In the genomic region with DNA sequence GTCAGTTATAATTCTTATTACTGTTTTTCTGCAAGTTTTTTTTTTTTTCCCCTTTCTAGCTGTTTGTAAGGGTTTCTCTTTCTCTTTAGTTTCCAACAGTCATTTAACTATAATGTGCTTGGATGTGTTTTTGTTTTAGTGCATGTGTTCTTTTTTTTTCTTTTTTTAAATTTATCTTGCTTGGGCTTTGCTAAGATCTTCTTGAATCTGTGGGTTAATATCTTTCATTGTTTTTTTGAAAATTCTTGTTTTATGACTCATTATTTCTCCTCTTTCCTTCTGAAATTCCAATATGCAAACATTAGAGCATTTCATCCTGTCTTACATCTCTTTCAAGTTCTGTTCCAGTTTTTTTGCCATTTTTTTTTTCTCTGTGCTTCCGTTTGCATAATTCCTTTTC, we compare ENCODE assay signal across 22 cellular contexts. TPM values are rescaled to one million over a fixed set of nuclear protein-coding genes. Genes with fewer than 3 reads are reported as not detected.
DNase-seq lines count a peak whose midpoint lies in the region; ATAC-seq, FAIRE-seq and TF ChIP-seq lines count a peak whose summit lies in the region.
"Had no signal": no experiment of that assay in that cellular context is flagged by ENCODE, and none has a peak within 500 bp of the region (broad histone marks: within the 10 kb centered on the region; RNA-seq: fewer than 3 reads in every experiment).

No MANE protein-coding gene starts in this region.

- H3K9me3 ChIP-seq in Loucy (ENCODE audit: insufficient read depth, low read depth, low read length), result no peaks in the 10 kb centered on the region
- H3K9me3 ChIP-seq in endothelial cell of umbilical vein (replicated peaks; ENCODE audit: control insufficient read depth, insufficient read depth, low read length), result no peaks in the 10 kb centered on the region
- no peaks in the 10 kb centered on the region for H3K9me3 ChIP-seq in adrenal gland (replicated peaks in 1 of 3)
- no peaks in the 10 kb centered on the region for H3K9me3 ChIP-seq in spleen
- H3K9me3 ChIP-seq: BLaER1 treated with 17β-estradiol and CSF1 and Interleukin-3, amounts not matched to agents 10 nM and 100 nM had no signal

- no peak overlapping the region for H3K27ac ChIP-seq in endothelial cell of umbilical vein (ENCODE audit: insufficient read depth, low read depth, low read length)
- no peak overlapping the region for H3K27ac ChIP-seq in adrenal gland
- H3K27ac ChIP-seq in spleen, result no peak overlapping the region
- H3K27ac ChIP-seq: BLaER1 treated with 17β-estradiol and CSF1 and Interleukin-3, amounts not matched to agents 10 nM and 100 nM; SJSA1 had no signal

- no peak for ATAC-seq in GM18873 (IDR thresholded peaks at IDR 0.05; ENCODE audit: low FRiP score, unreplicated experiment)
- ATAC-seq: T-helper 17 cell had no signal

- H3K4me3 ChIP-seq in Loucy (ENCODE audit: low read length, poor library complexity, severe bottlenecking) (no peak overlapping the region), endothelial cell of umbilical vein (replicated peaks in 1 of 3; ENCODE audit: insufficient read depth in 1 of 3, low read depth in 1 of 3, low read length in 3 of 3) (no peak overlapping the region), adrenal gland (no peak overlapping the region), spleen (no peak overlapping the region)
- H3K4me3 ChIP-seq: BLaER1 treated with 17β-estradiol and CSF1 and Interleukin-3, amounts not matched to agents 10 nM and 100 nM; SJSA1 had no signal

- no peaks in the 10 kb centered on the region for H3K9me2 ChIP-seq in Loucy (replicated peaks; ENCODE audit: low read depth, low read length)

- intact Hi-C loops in endothelial cell of umbilical vein (cut with micrococcal nuclease) (no loop called here), adrenal gland (cut with DNase I) (no loop called here), spleen (cut with DNase I; ENCODE audit: low total_unique reads) (no loop called here)

- no peaks in the 10 kb centered on the region for H3K79me2 ChIP-seq in Loucy (ENCODE audit: insufficient read depth, low read length)
- no peaks in the 10 kb centered on the region for H3K79me2 ChIP-seq in endothelial cell of umbilical vein (ENCODE audit: control insufficient read depth, insufficient read depth, low read length)

- POLR2A ChIA-PET in endothelial cell of umbilical vein (lab: Charles Lee), result no interaction called here

- DNase-seq in EL (peak; percentile 9), endothelial cell of umbilical vein (ENCODE audit: low read depth, low spot score) (peak; percentile 58), adrenal gland (no peak), spleen (no peak), NCI-H146 (lab: John Stamatoyannopoulos, UW) (no peak)
- DNase-seq: ACHN; CD4-positive, alpha-beta memory T cell; DND-41; GF-D8; Kasumi-1; NCI-H1092; NCI-H1436; NCI-H2029; NCI-H2227 treated with DMSO at 0.1 percent for 48 hours; NCI-H510A; NCI-H82; T-helper 17 cell had no signal

- H2AFZ ChIP-seq in Loucy (ENCODE audit: low read length), result 0 out of 2 replicates have a peak overlapping the region, but pooled peaks have one; percentile 19
- no peak overlapping the region for H2AFZ ChIP-seq in endothelial cell of umbilical vein (ENCODE audit: low read depth, low read length)

- no peaks in the 10 kb centered on the region for H3K36me3 ChIP-seq in Loucy (ENCODE audit: insufficient read depth, low read length)
- no peaks in the 10 kb centered on the region for H3K36me3 ChIP-seq in endothelial cell of umbilical vein (ENCODE audit: control insufficient read depth in 2 of 2, extremely low read depth in 1 of 2, insufficient read depth in 2 of 2, low read length in 2 of 2)
- no peaks in the 10 kb centered on the region for H3K36me3 ChIP-seq in adrenal gland (replicated peaks in 1 of 2)
- no peaks in the 10 kb centered on the region for H3K36me3 ChIP-seq in spleen
- H3K36me3 ChIP-seq: BLaER1 treated with 17β-estradiol and CSF1 and Interleukin-3, amounts not matched to agents 10 nM and 100 nM; SJSA1 had no signal

- dilution Hi-C loops in endothelial cell of umbilical vein (cut with MboI; ENCODE audit: extremely low pct_ligation_motif_present, low sequenced_read_pairs), result no loop called here

- 87 to 95% (median 88%) methylated on average over 1 of the region's 1 CpG for WGBS in adrenal gland, 4 donors
- 83 to 96% (median 90%) methylated on average over 1 of the region's 1 CpG for WGBS in spleen, 5 donors

- H3K9ac ChIP-seq in Loucy (ENCODE audit: low read depth, low read length, poor library complexity, severe bottlenecking) (no peak overlapping the region), endothelial cell of umbilical vein (replicated peaks; ENCODE audit: extremely low read depth, insufficient read depth, low read length) (no peak overlapping the region)
- H3K9ac ChIP-seq: BLaER1 treated with 17β-estradiol and CSF1 and Interleukin-3, amounts not matched to agents 10 nM and 100 nM had no signal

- TF ChIP-seq POLR2A in endothelial cell of umbilical vein (IDR thresholded peaks at IDR 0.05; ENCODE audit: low read depth, low read length) (no peak), adrenal gland (IDR thresholded peaks at IDR 0.05) (no peak), spleen (IDR thresholded peaks at IDR 0.05) (no peak)

- H4K20me1 ChIP-seq in Loucy (ENCODE audit: insufficient read depth, low read length, poor library complexity, severe bottlenecking), result no peaks in the 10 kb centered on the region
- no peaks in the 10 kb centered on the region for H4K20me1 ChIP-seq in endothelial cell of umbilical vein (replicated peaks; ENCODE audit: control insufficient read depth, extremely low read depth, insufficient read depth, low read length)
- H4K20me1 ChIP-seq: BLaER1 treated with 17β-estradiol and CSF1 and Interleukin-3, amounts not matched to agents 10 nM and 100 nM had no signal

- no TSS peak for BruUV-seq in endothelial cell of umbilical vein (replicated peaks; lab: Mats Ljungman, UMichigan)

- no peaks in the 10 kb centered on the region for H3K4me1 ChIP-seq in Loucy (ENCODE audit: insufficient read depth, low read length, poor library complexity, severe bottlenecking)
- peaks cover 24% of the 10 kb centered on the region for H3K4me1 ChIP-seq in endothelial cell of umbilical vein (ENCODE audit: control insufficient read depth, extremely low read depth, insufficient read depth, low read length)
- no peaks in the 10 kb centered on the region for H3K4me1 ChIP-seq in adrenal gland (replicated peaks in 1 of 2)
- H3K4me1 ChIP-seq in spleen, result peaks cover 0 to 5% (median 0%) of the 10 kb centered on the region in 6 donors
- H3K4me1 ChIP-seq: SJSA1 had no signal

- peak; percentile 74 for FAIRE-seq in endothelial cell of umbilical vein (lab: Jason Lieb, UNC)
- FAIRE-seq: RCC 7860 had no signal

- CTCF ChIA-PET in endothelial cell of umbilical vein (lab: Charles Lee), result interaction anchor here (0.7 to 1.6 kb wide), 2 partner anchors 11 to 25 kb away, joined by 3 to 4 read pairs; no protein-coding TSS in a partner anchor

- no peaks in the 10 kb centered on the region for H3K9me1 ChIP-seq in endothelial cell of umbilical vein (replicated peaks; ENCODE audit: control insufficient read depth, extremely low read depth, insufficient read depth, low read length)

- no peak for TF ChIP-seq CTCF in Loucy (conservative IDR thresholded peaks at IDR 0.05; ENCODE audit: low read length)
- TF ChIP-seq CTCF in endothelial cell of umbilical vein (IDR thresholded peaks at IDR 0.05; ENCODE audit: extremely low read depth in 1 of 2, insufficient read depth in 1 of 2, low read depth in 1 of 2, low read length in 2 of 2), result no peak
- no peak for TF ChIP-seq CTCF in adrenal gland (IDR thresholded peaks at IDR 0.05)
- TF ChIP-seq CTCF in spleen (IDR thresholded peaks at IDR 0.05 in 8 of 11, conservative IDR thresholded peaks at IDR 0.05 in 3 of 11), result no peak

- H3K4me2 ChIP-seq in Loucy (ENCODE audit: low read depth, low read length, poor library complexity, severe bottlenecking) (no peak overlapping the region), endothelial cell of umbilical vein (ENCODE audit: insufficient read depth, low read length) (peak overlapping the region; percentile 58)
- H3K4me2 ChIP-seq: BLaER1 treated with 17β-estradiol and CSF1 and Interleukin-3, amounts not matched to agents 10 nM and 100 nM had no signal

- H3F3A ChIP-seq in Loucy (ENCODE audit: low read depth), result no peaks in the 10 kb centered on the region

- H3K27me3 ChIP-seq in Loucy (ENCODE audit: insufficient read depth, low read length, poor library complexity, severe bottlenecking) (no peaks in the 10 kb centered on the region), endothelial cell of umbilical vein (ENCODE audit: control insufficient read depth in 2 of 2, insufficient read depth in 2 of 2, low read length in 2 of 2) (no peaks in the 10 kb centered on the region), adrenal gland (no peaks in the 10 kb centered on the region), spleen (replicated peaks in 1 of 7) (no peaks in the 10 kb centered on the region)
- H3K27me3 ChIP-seq: BLaER1 treated with 17β-estradiol and CSF1 and Interleukin-3, amounts not matched to agents 10 nM and 100 nM; SJSA1 had no signal

RNA-seq across cellular contexts. Expression of a gene that starts 5.7 kb away (rescaled TPM):
- total RNA-seq in endothelial cell of umbilical vein, result 120 and 121 TPM in 2 replicates
- polyA plus RNA-seq in endothelial cell of umbilical vein, result 35.9 and 50.8 TPM in 2 replicates
- 44.9 and 54.6 TPM in 2 replicates for polyA plus RNA-seq in endothelial cell of umbilical vein (2011; cell fraction: cytosol; rRNA removed)
- polyA plus RNA-seq in endothelial cell of umbilical vein (2011; cell fraction: nucleus; rRNA removed), result 54.9 and 58.1 TPM in 2 replicates
- 120 TPM in 2 replicates for polyA plus RNA-seq in endothelial cell of umbilical vein (2012)
- polyA minus RNA-seq in endothelial cell of umbilical vein, result 97.6 and 101 TPM in 2 replicates
- polyA minus RNA-seq in endothelial cell of umbilical vein (2011; cell fraction: cytosol; rRNA and poly(A)+ RNA removed), result 3.4 TPM
- 25.6 and 26.7 TPM in 2 replicates for polyA minus RNA-seq in endothelial cell of umbilical vein (2011; cell fraction: nucleus; rRNA and poly(A)+ RNA removed)
- 10 to 100 TPM; 29.3 to 79.3 (median 52.7) TPM for total RNA-seq in adrenal gland
- 10 to 100 TPM; 18.4 to 37.5 (median 19.5) TPM for polyA plus RNA-seq in adrenal gland
- total RNA-seq in spleen, result 100 to 1,000 TPM in 1 of 7 donors, 10 to 100 TPM in 6; 59.3 to 108 (median 81.0) TPM
- 10 to 100 TPM; 19.0 to 32.5 (median 19.1) TPM for polyA plus RNA-seq in spleen

RNA-seq across cellular contexts. Expression of a gene that starts 52.5 kb away (rescaled TPM):
- 0.18 TPM in 1 of 2 replicates, not detected in the other for total RNA-seq in endothelial cell of umbilical vein
- not detected in 2 replicates for polyA plus RNA-seq in endothelial cell of umbilical vein
- polyA plus RNA-seq in endothelial cell of umbilical vein (2011; cell fraction: cytosol; rRNA removed), result not detected in 2 replicates
- 0.11 TPM in 1 of 2 replicates, not detected in the other for polyA plus RNA-seq in endothelial cell of umbilical vein (2011; cell fraction: nucleus; rRNA removed)
- polyA plus RNA-seq in endothelial cell of umbilical vein (2012), result 0.12 and 0.21 TPM in 2 replicates
- not detected in 2 replicates for polyA minus RNA-seq in endothelial cell of umbilical vein
- 0.92 TPM for polyA minus RNA-seq in endothelial cell of umbilical vein (2011; cell fraction: cytosol; rRNA and poly(A)+ RNA removed)
- polyA minus RNA-seq in endothelial cell of umbilical vein (2011; cell fraction: nucleus; rRNA and poly(A)+ RNA removed), result not detected in 2 replicates
- under 1 TPM in 2 of 8 donors, not detected in 6; under 0.01 to 0.11 TPM for total RNA-seq in adrenal gland
- under 1 TPM; 0.04 to 0.48 (median 0.20) TPM for polyA plus RNA-seq in adrenal gland
- total RNA-seq in spleen, result 1 to 10 TPM in 2 of 7 donors, under 1 TPM in 4, not detected in 1; 0.43 to 3.0 (median 0.79) TPM
- 1 to 10 TPM in 1 of 3 donors, under 1 TPM in 2; 0.26 to 1.1 (median 0.46) TPM for polyA plus RNA-seq in spleen

Comparison
In these comparisons a context has a peak if more than half of its experiments do, and no peak if none do; other contexts are left out.
1. DNase-seq: peak in EL (single experiment) and endothelial cell of umbilical vein (single experiment); none in adrenal gland (0 of 7), spleen (single experiment) and NCI-H146 (single experiment).